Comparison of ENCODE assay signal across 14 cellular contexts in genomic region chr4:175807596-175807995, GRCh38. TPM values are rescaled to one million over a fixed set of nuclear protein-coding genes. Genes with fewer than 3 reads are reported as not detected.
DNase-seq lines count a peak whose midpoint lies in the region; ATAC-seq, FAIRE-seq and TF ChIP-seq lines count a peak whose summit lies in the region.
"Had no signal": no experiment of that assay in that cellular context is flagged by ENCODE, and none has a peak within 500 bp of the region (broad histone marks: within the 10 kb centered on the region; RNA-seq: fewer than 3 reads in every experiment).

No MANE protein-coding gene starts in this region.

- no peak overlapping the region for H3K23ac ChIP-seq in H1 (ENCODE audit: insufficient read length)

- CTCF ChIA-PET in H1 (lab: Charles Lee; ENCODE audit: partially characterized antibody) = interaction anchor here (1.0 to 1.7 kb wide), 2 partner anchors 18 to 250 kb away, joined by 3 read pairs; no protein-coding TSS in a partner anchor

- no peak overlapping the region for H3K56ac ChIP-seq in H1 (replicated peaks; ENCODE audit: insufficient read length, low read depth, low read length)

- peak overlapping the region; percentile 61; the same call in 1 of the 2 replicates for H2AFZ ChIP-seq in H1 (ENCODE audit: low read length)

- peak; percentile 58 for FAIRE-seq in H1 (lab: Jason Lieb, UNC)
- FAIRE-seq: GM12891 had no signal

- no peak overlapping the region for H2BK20ac ChIP-seq in H1 (ENCODE audit: low read length)

- peak; percentile 30 to 49 for TF ChIP-seq RAD21 in H1 (IDR thresholded peaks at IDR 0.05 in 1 of 2, conservative IDR thresholded peaks at IDR 0.05 in 1 of 2; ENCODE audit: low read depth in 2 of 2, low read length in 2 of 2)

- H2BK15ac ChIP-seq in H1 (ENCODE audit: low read length) = no peak overlapping the region

- no peak overlapping the region for H4K5ac ChIP-seq in H1 (ENCODE audit: insufficient read length, low read depth, low read length)

- no peak for TF ChIP-seq POLR2A in H1 (IDR thresholded peaks at IDR 0.05; ENCODE audit: control extremely low read depth in 1 of 2, low read depth in 2 of 2, low read length in 2 of 2)

- no peak overlapping the region for H4K8ac ChIP-seq in H1 (ENCODE audit: extremely low read depth, insufficient read depth, low read length)

- no peak overlapping the region for H3K4me3 ChIP-seq in WERI-Rb-1 (ENCODE audit: low read depth, low read length)
- no peak overlapping the region for H3K4me3 ChIP-seq in H1 (ENCODE audit: extremely low read depth in 1 of 4, insufficient read depth in 2 of 4, low read depth in 3 of 4, low read length in 4 of 4)
- H3K4me3 ChIP-seq: SJSA1 had no signal

- 96% methylated on average over 4 of the region's 4 CpGs; no CpG with 5 or more reads in 1 of the 2 experiments for WGBS in H1 (ENCODE audit: extremely low coverage in 1 of 2, insufficient coverage in 1 of 2, insufficient read length in 1 of 2, insufficient replicate concordance in 2 of 2, low coverage in 1 of 2, low lambda C conversion rate in 2 of 2, missing lambda C conversion rate in 1 of 2), 2 experiments

- H3K9me3 ChIP-seq in WERI-Rb-1 (ENCODE audit: severe bottlenecking) (no peaks in the 10 kb centered on the region), H1 (ENCODE audit: insufficient read depth in 2 of 2, low read depth in 1 of 2, low read length in 1 of 2) (no peaks in the 10 kb centered on the region)
- H3K9me3 ChIP-seq: Caco-2, SJSA1 had no signal

- no peak overlapping the region for H3K4me2 ChIP-seq in H1 (ENCODE audit: insufficient read depth in 1 of 2, low read depth in 2 of 2, low read length in 2 of 2)

- H3K18ac ChIP-seq in H1 (ENCODE audit: extremely low read depth, low read length) = no peak overlapping the region

- H3K14ac ChIP-seq in H1 (ENCODE audit: insufficient read length) = no peak overlapping the region

- H2BK12ac ChIP-seq in H1 (ENCODE audit: low read depth, low read length) = no peak overlapping the region

- H3K4me1 ChIP-seq in H1 (replicated peaks in 1 of 4; ENCODE audit: control insufficient read depth in 3 of 4, insufficient read depth in 4 of 4, low read length in 3 of 4) = peaks cover 0 to 4% (median 3%) of the 10 kb centered on the region in 4 experiments; a peak in 3 of 7 replicates
- H3K4me1 ChIP-seq: Caco-2, SJSA1 had no signal

- H3K36me3 ChIP-seq in WERI-Rb-1 = no peaks in the 10 kb centered on the region
- H3K36me3 ChIP-seq in H1 (ENCODE audit: control insufficient read depth in 2 of 4, insufficient read depth in 4 of 4, low read length in 3 of 4) = no peaks in the 10 kb centered on the region
- H3K36me3 ChIP-seq: SJSA1 had no signal

- no peak overlapping the region for H4K91ac ChIP-seq in H1 (replicated peaks; ENCODE audit: insufficient read length, low read length)

- no peaks in the 10 kb centered on the region for H3K79me2 ChIP-seq in H1 (ENCODE audit: control insufficient read depth in 1 of 2, insufficient read depth in 2 of 2, low read length in 2 of 2)

- no peak overlapping the region for H3K9ac ChIP-seq in H1 (replicated peaks in 1 of 4; ENCODE audit: extremely low read depth in 1 of 4, low read depth in 3 of 4, low read length in 3 of 4)

- no peaks in the 10 kb centered on the region for H4K20me1 ChIP-seq in H1 (replicated peaks in 1 of 2; ENCODE audit: control insufficient read depth in 1 of 2, insufficient read depth in 2 of 2, low read length in 2 of 2)

- H3K27ac ChIP-seq in WERI-Rb-1 (no peak overlapping the region), H1 (ENCODE audit: low read depth, low read length) (no peak overlapping the region)
- H3K27ac ChIP-seq: HL-60, RWPE1, SJSA1 had no signal

- no peaks in the 10 kb centered on the region for H3K23me2 ChIP-seq in H1 (ENCODE audit: low read depth, low read length)

- no peak for ATAC-seq in stimulated activated naive CD8-positive, alpha-beta T cell treated with anti-CD3 and anti-CD28 coated beads, Interleukin-15, Interleukin-2, amounts not matched to agents 100 U/mL and 50 U/mL, for 24 hours
- ATAC-seq in HG02884 (IDR thresholded peaks at IDR 0.05; ENCODE audit: unreplicated experiment) = no peak

- H2BK120ac ChIP-seq in H1 (replicated peaks; ENCODE audit: low read depth, low read length) = no peak overlapping the region

- POLR2A ChIA-PET in H1 (lab: Charles Lee; ENCODE audit: partially characterized antibody) = no interaction called here

- H3K79me1 ChIP-seq in H1 (ENCODE audit: low read depth, low read length) = no peaks in the 10 kb centered on the region

- no peak overlapping the region for H2BK5ac ChIP-seq in H1 (ENCODE audit: low read depth, low read length)

- no peak overlapping the region for H3K4ac ChIP-seq in H1 (replicated peaks; ENCODE audit: insufficient read length, low read depth, low read length)

- no peak overlapping the region for H2AK5ac ChIP-seq in H1 (ENCODE audit: low read depth, low read length)

- TF ChIP-seq CTCF in WERI-Rb-1 (IDR thresholded peaks at IDR 0.05; ENCODE audit: low read depth, low read length) = peak; percentile 24; the same call in 1 of the 2 replicates
- TF ChIP-seq CTCF in H1 (IDR thresholded peaks at IDR 0.05; ENCODE audit: control extremely low read depth in 1 of 3, insufficient read depth in 1 of 3, low read depth in 1 of 3, low read length in 3 of 3) = no peak

- DNase-seq in D341Med (ENCODE audit: low spot score) (peak; percentile 16), M059J (ENCODE audit: low read depth) (peak; percentile 57), WERI-Rb-1 (no peak), H1 (ENCODE audit: low read depth in 1 of 2, low spot score in 2 of 2) (no peak), NCI-H2171 treated with DMSO at 0.1 percent for 48 hours (lab: John Stamatoyannopoulos, UW) (no peak)
- no peak for DNase-seq in stimulated activated naive CD8-positive, alpha-beta T cell treated with anti-CD3 and anti-CD28 coated beads, Interleukin-15, Interleukin-2, amounts not matched to agents 100 U/mL and 50 U/mL, for 24 hours
- DNase-seq: Caco-2, NCI-H2029, NCI-H774 had no signal

- H3K27me3 ChIP-seq in WERI-Rb-1 (ENCODE audit: insufficient read depth, low read depth, severe bottlenecking) = no peaks in the 10 kb centered on the region
- no peaks in the 10 kb centered on the region for H3K27me3 ChIP-seq in H1 (replicated peaks in 1 of 4; ENCODE audit: control insufficient read depth in 3 of 4, extremely low read depth in 1 of 4, insufficient read depth in 3 of 4, low read length in 3 of 4)
- H3K27me3 ChIP-seq: SJSA1 had no signal

- no peak for TF ChIP-seq EP300 in H1 (IDR thresholded peaks at IDR 0.05; ENCODE audit: borderline replicate concordance in 1 of 2, low read depth in 2 of 2, low read length in 2 of 2)

TF ChIP-seq in H1, 55 proteins besides CTCF, POLR2A, EP300 and RAD21 (continues in another document):
- TF ChIP-seq CBX5 (IDR thresholded peaks at IDR 0.05; ENCODE audit: low read depth, low read length) (no peak), CREB1 (IDR thresholded peaks at IDR 0.05) (no peak), GTF2F1 (IDR thresholded peaks at IDR 0.05; ENCODE audit: borderline replicate concordance, low read depth, low read length) (no peak), RBBP5 (IDR thresholded peaks at IDR 0.05; ENCODE audit: borderline replicate concordance, low read depth, low read length) (no peak), SP1 (IDR thresholded peaks at IDR 0.05; ENCODE audit: low read depth, low read length) (no peak)

RNA-seq across cellular contexts. Expression of gene GPM6A, which starts 4.5 kb away (rescaled TPM):
- 23.0 and 31.0 TPM in 2 replicates for total RNA-seq in M059J (2014; rRNA removed; shearing (Covaris generic))
- total RNA-seq in H1 (2021; fragmentation: NEBNext Ultra II Directional; extraction: Animal tissue kit (Norgen Biotek cat#: 25700)) = 2.0 and 2.6 TPM in 2 replicates
- 4.4 and 9.5 TPM in 2 replicates for polyA plus RNA-seq in H1 (2011; rRNA removed)
- polyA plus RNA-seq in H1 (2011; cell fraction: cytosol; rRNA removed) = 3.6 TPM
- polyA plus RNA-seq in H1 (2011; cell fraction: nucleus; rRNA removed) = 7.4 TPM
- polyA plus RNA-seq in H1 (2012, experiment 1 of 2) = 4.6 to 7.6 TPM (median 5.3 TPM) in 4 replicates
- polyA plus RNA-seq in H1 (2012, experiment 2 of 2) = 0.21 TPM
- polyA plus RNA-seq in H1 (2013, experiment 1 of 2) = 6.9 TPM
- 6.5 TPM for polyA plus RNA-seq in H1 (2013, experiment 2 of 2)
- polyA minus RNA-seq in H1 (2011; rRNA and poly(A)+ RNA removed) = 15.6 and 21.6 TPM in 2 replicates
- polyA minus RNA-seq in H1 (2011; cell fraction: cytosol; rRNA and poly(A)+ RNA removed) = 3.7 TPM
- polyA minus RNA-seq in H1 (2011; cell fraction: nucleus; rRNA and poly(A)+ RNA removed) = 3.0 TPM
- total RNA-seq: Caco-2, SJSA1 had no signal

Comparison
In these comparisons a context has a peak if more than half of its experiments do, and no peak if none do; other contexts are left out.
1. DNase-seq: peak in D341Med (single experiment) and M059J (single experiment); none in WERI-Rb-1 (single experiment), H1 (0 of 2), stimulated activated naive CD8-positive, alpha-beta T cell treated with anti-CD3 and anti-CD28 coated beads, Interleukin-15, Interleukin-2, amounts not matched to agents 100 U/mL and 50 U/mL, for 24 hours (single experiment) and NCI-H2171 treated with DMSO at 0.1 percent for 48 hours (single experiment).